In the genomic region with DNA sequence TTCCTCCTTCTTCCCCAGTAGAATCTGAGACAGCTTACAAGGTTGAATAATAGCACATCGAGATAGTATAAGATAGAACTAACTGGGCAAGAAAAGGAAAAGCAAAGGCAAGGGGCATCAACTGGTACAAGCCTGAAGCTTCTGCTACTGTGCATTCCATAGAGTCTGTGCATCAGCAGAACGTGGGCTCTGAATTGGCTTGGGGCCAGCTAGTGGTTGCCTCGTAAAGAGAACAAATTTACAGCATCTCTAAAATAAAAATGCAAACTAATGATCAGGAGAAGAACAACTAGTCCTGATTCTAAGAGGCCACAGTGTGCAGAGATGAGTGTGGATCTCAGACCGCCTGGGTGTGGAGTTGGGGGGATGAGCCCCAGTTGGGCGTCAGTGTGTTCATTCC, we compare ENCODE assay signal across 23 cellular contexts. TPM values are rescaled to one million over a fixed set of nuclear protein-coding genes. Genes with fewer than 3 reads are reported as not detected.
"Had no signal": no experiment of that assay in that cellular context is flagged by ENCODE, and none has a peak within 500 bp of the region (broad histone marks: within the 10 kb centered on the region; RNA-seq: fewer than 3 reads in every experiment).

No MANE protein-coding gene starts in this region.

- FAIRE-seq: astrocyte, endothelial cell of umbilical vein had no signal

- H3K27ac ChIP-seq: colonic mucosa, dorsolateral prefrontal cortex, esophagus muscularis mucosa, gastrocnemius medialis, neutrophil, ovary, prostate gland, thyroid gland had no signal

- ATAC-seq: effector memory CD8-positive, alpha-beta T cell; gastrocnemius medialis; left colon had no signal

- H3K36me3 ChIP-seq: colonic mucosa, esophagus muscularis mucosa, gastrocnemius medialis, neutrophil, ovary, prostate gland, thyroid gland had no signal

- H3K4me1 ChIP-seq: colonic mucosa, esophagus muscularis mucosa, gastrocnemius medialis, prostate gland, thyroid gland had no signal

- H3K9me3 ChIP-seq: colonic mucosa, esophagus muscularis mucosa, gastrocnemius medialis, neutrophil, ovary, prostate gland, thyroid gland had no signal

- H3K4me3 ChIP-seq: colonic mucosa, dorsolateral prefrontal cortex, esophagus muscularis mucosa, gastrocnemius medialis, ovary, prostate gland, thyroid gland had no signal

- DNase-seq: activated CD4-positive, alpha-beta memory T cell treated with anti-CD3 and anti-CD28 coated beads for 36 hours; activated CD4-positive, alpha-beta T cell treated with anti-CD3 and anti-CD28 coated beads for 48 hours; activated naive CD4-positive, alpha-beta T cell treated with Interleukin-2 at 50 U/mL for 16 hours; activated naive CD8-positive, alpha-beta T cell treated with anti-CD3 and anti-CD28 coated beads for 36 hours; activated T-cell treated with anti-CD3 and anti-CD28 coated beads, Interleukin-2, amount 50 U/mL, for 48 hours; colonic mucosa; effector memory CD8-positive, alpha-beta T cell; gastrocnemius medialis; head of caudate nucleus; islet precursor cell; left colon; ovary; stimulated activated CD4-positive, alpha-beta T cell treated with anti-CD3 and anti-CD28 coated beads, Interleukin-12 subunit alpha, Interleukin-12 subunit beta, amount 100 ng/mL, for 4 hours; stimulated activated CD4-positive, alpha-beta T cell treated with anti-CD3 and anti-CD28 coated beads, Interleukin-1b, Interleukin-23, amount 100 ng/mL, for 48 hours; thyroid gland had no signal

- H3K27me3 ChIP-seq: colonic mucosa, dorsolateral prefrontal cortex, esophagus muscularis mucosa, gastrocnemius medialis, neutrophil, ovary, thyroid gland had no signal

RNA-seq across cellular contexts. Expression of a gene that starts 36.6 kb away (rescaled TPM):
- total RNA-seq: activated CD4-positive, alpha-beta memory T cell treated with anti-CD3 and anti-CD28 coated beads for 36 hours; activated naive CD8-positive, alpha-beta T cell treated with anti-CD3 and anti-CD28 coated beads for 36 hours; astrocyte; colonic mucosa; endothelial cell of umbilical vein; esophagus muscularis mucosa; gastrocnemius medialis; left colon; lower leg skin; prostate gland; ureter had no signal
- polyA plus RNA-seq: endothelial cell of umbilical vein had no signal
